1 cellular context compared by ENCODE assay signal in genomic region chrX:1246816-1247215, GRCh38.
TF ChIP-seq lines count a peak whose summit lies in the region.

No MANE protein-coding gene starts in this region.

TF ChIP-seq in K562, 482 proteins besides CTCF, POLR2A, EP300 and RAD21 (continued from another document and continues in another):
- TF ChIP-seq ZNF354B (CRISPR knock-in tag; IDR thresholded peaks at IDR 0.05) = no peak
- TF ChIP-seq FOXP1 (CRISPR knock-in tag; IDR thresholded peaks at IDR 0.05) = no peak
- peak; percentile 30; the same call in 1 of the 2 replicates for TF ChIP-seq KLF16 (IDR thresholded peaks at IDR 0.05)
- 0 out of 2 replicates have a peak, but pooled peaks have one; percentile 5 for TF ChIP-seq NFIC (IDR thresholded peaks at IDR 0.05)
- TF ChIP-seq GABPA (tag; conservative IDR thresholded peaks at IDR 0.05; ENCODE audit: low read depth) = no peak
- TF ChIP-seq SMARCC2 (IDR thresholded peaks at IDR 0.05; ENCODE audit: low read depth) = no peak
- peak; percentile 92 for TF ChIP-seq ARID3A (IDR thresholded peaks at IDR 0.05; ENCODE audit: borderline replicate concordance, low read depth, low read length)
- TF ChIP-seq YY1 (IDR thresholded peaks at IDR 0.05; ENCODE audit: borderline replicate concordance in 1 of 3, control insufficient read depth in 1 of 3, extremely low read depth in 1 of 3, insufficient read depth in 3 of 3, insufficient read length in 1 of 3, insufficient replicate concordance in 2 of 3, low read depth in 1 of 3, low read length in 2 of 3) = peak in 1 of 3 experiments; percentile 23
- no peak for TF ChIP-seq ZNF165 (CRISPR knock-in tag; IDR thresholded peaks at IDR 0.05; ENCODE audit: borderline replicate concordance)
- peak; percentile 35; the same call in 1 of the 2 replicates for TF ChIP-seq BCOR (IDR thresholded peaks at IDR 0.05)
- TF ChIP-seq ZNF146 (CRISPR knock-in tag; IDR thresholded peaks at IDR 0.05; ENCODE audit: unreplicated experiment) = no peak
- peak; percentile 30; the same call in 1 of the 2 replicates for TF ChIP-seq MAFK (IDR thresholded peaks at IDR 0.05; ENCODE audit: low read length)
- no peak for TF ChIP-seq ZNF592 (IDR thresholded peaks at IDR 0.05)
- no peak for TF ChIP-seq EZH2 (IDR thresholded peaks at IDR 0.05; ENCODE audit: borderline replicate concordance, low read depth, low read length)
- no peak for TF ChIP-seq ZNF134 (CRISPR knock-in tag; conservative IDR thresholded peaks at IDR 0.05)
- TF ChIP-seq YBX1 (IDR thresholded peaks at IDR 0.05) = no peak
- 0 out of 4 replicates have a peak, but pooled peaks of 1 of the 2 experiments have one; percentile 18 for TF ChIP-seq KDM1A (IDR thresholded peaks at IDR 0.05)
- no peak for TF ChIP-seq NCOR1 (IDR thresholded peaks at IDR 0.05)
- TF ChIP-seq STAG1 (CRISPR knock-in tag; IDR thresholded peaks at IDR 0.05; ENCODE audit: borderline replicate concordance) = no peak; the same call in 1 of the 2 replicates
- no peak for TF ChIP-seq NR1H2 (CRISPR knock-in tag; IDR thresholded peaks at IDR 0.05)
- no peak for TF ChIP-seq GATA2 (CRISPR knock-in tag; IDR thresholded peaks at IDR 0.05)
- no peak for TF ChIP-seq KLF13 (tag; IDR thresholded peaks at IDR 0.05; ENCODE audit: borderline replicate concordance, low read depth)
- TF ChIP-seq MNT (conservative IDR thresholded peaks at IDR 0.05) = no peak
- peak; percentile 95 for TF ChIP-seq CHD7 (IDR thresholded peaks at IDR 0.05; ENCODE audit: low read depth, low read length)
- 0 out of 2 replicates have a peak, but pooled peaks have one; percentile 20 for TF ChIP-seq TFE3 (CRISPR knock-in tag; IDR thresholded peaks at IDR 0.05)
- TF ChIP-seq CBX3 (IDR thresholded peaks at IDR 0.05; ENCODE audit: borderline replicate concordance in 1 of 2, low read length in 2 of 2) = 0 out of 3 replicates have a peak, but pooled peaks of 1 of the 2 experiments have one; percentile 38
- TF ChIP-seq ZNF316 (IDR thresholded peaks at IDR 0.05) = no peak
- no peak for TF ChIP-seq MYC (IDR thresholded peaks at IDR 0.05; ENCODE audit: low read depth, low read length)
- TF ChIP-seq MYC (CRISPR knock-in tag; IDR thresholded peaks at IDR 0.05; ENCODE audit: borderline replicate concordance, low read depth) = no peak
- TF ChIP-seq TFAP4 (CRISPR knock-in tag; IDR thresholded peaks at IDR 0.05; ENCODE audit: borderline replicate concordance) = no peak
